In genomic region chr5:6396836-6397535, GRCh38 we compare ENCODE assay signal across 26 cellular contexts. TPM values are rescaled to one million over a fixed set of nuclear protein-coding genes. Genes with fewer than 3 reads are reported as not detected.
"Had no signal": no experiment of that assay in that cellular context is flagged by ENCODE, and none has a peak within 500 bp of the region (broad histone marks: within the 10 kb centered on the region; RNA-seq: fewer than 3 reads in every experiment).

No MANE protein-coding gene starts in this region.

- H3K4me1 ChIP-seq: gastrocnemius medialis, prostate gland, sigmoid colon, testis, tibial artery, upper lobe of left lung, uterus had no signal

- H3K36me3 ChIP-seq: gastrocnemius medialis, prostate gland, sigmoid colon, tibial artery, upper lobe of left lung, uterus had no signal

- H3K9me3 Mint-ChIP-seq: effector memory CD8-positive, alpha-beta T cell; natural killer cell treated with Interleukin-12 subunit alpha and Interleukin-12 subunit beta and Interleukin-15 and Interleukin-18, amount 100 ng/mL, for 72 hours had no signal

- H3K36me3 Mint-ChIP-seq: mesothelial cell of epicardium; natural killer cell treated with Interleukin-12 subunit alpha and Interleukin-12 subunit beta and Interleukin-15 and Interleukin-18, amount 100 ng/mL, for 72 hours; stimulated activated memory B cell treated with anti-CD40 and anti-IgM and Interleukin-4, amounts not matched to agents 10 μg/mL and 1 μg/mL and 100 μg/mL, for 72 hours had no signal

- H3K27ac Mint-ChIP-seq: effector memory CD8-positive, alpha-beta T cell; memory B cell; mesothelial cell of epicardium; naive B cell; natural killer cell treated with Interleukin-12 subunit alpha and Interleukin-12 subunit beta and Interleukin-15 and Interleukin-18, amount 100 ng/mL, for 72 hours; stimulated activated memory B cell treated with anti-CD40 and anti-IgM and Interleukin-4, amounts not matched to agents 10 μg/mL and 1 μg/mL and 100 μg/mL, for 72 hours had no signal

- H3K9me3 ChIP-seq: gastrocnemius medialis, mucosa of descending colon, prostate gland, sigmoid colon, testis, tibial artery, upper lobe of left lung, uterus had no signal

- H3K27me3 ChIP-seq: gastrocnemius medialis, testis, upper lobe of left lung, uterus had no signal

- DNase-seq: cortex of kidney; effector memory CD8-positive, alpha-beta T cell; foreskin fibroblast; gastrocnemius medialis; kidney; mucosa of descending colon; naive B cell; right cardiac atrium; sigmoid colon; stimulated activated CD4-positive, alpha-beta T cell treated with anti-CD3 and anti-CD28 coated beads, Interleukin-2, amount 100 ng/mL, for 24 hours; stimulated activated CD4-positive, alpha-beta T cell treated with anti-CD3 and anti-CD28 coated beads, Interleukin-4, amount 100 ng/mL, for 24 hours; stimulated activated naive CD8-positive, alpha-beta T cell treated with anti-CD3 and anti-CD28 coated beads, Interleukin-15, Interleukin-2, amounts not matched to agents 100 U/mL and 50 U/mL, for 24 hours; substantia nigra; testis; tibial artery; uterus had no signal

- ATAC-seq: effector memory CD8-positive, alpha-beta T cell; gastrocnemius medialis; left lobe of liver; mucosa of descending colon; natural killer cell treated with Interleukin-12 subunit alpha and Interleukin-12 subunit beta and Interleukin-15 and Interleukin-18, amount 100 ng/mL, for 72 hours; stimulated activated memory B cell treated with anti-CD40 and anti-IgM and Interleukin-4, amounts not matched to agents 10 μg/mL and 1 μg/mL and 100 μg/mL, for 72 hours; stimulated activated naive CD8-positive, alpha-beta T cell treated with anti-CD3 and anti-CD28 coated beads, Interleukin-15, Interleukin-2, amounts not matched to agents 100 U/mL and 50 U/mL, for 24 hours had no signal

- H3K4me1 Mint-ChIP-seq: mesothelial cell of epicardium had no signal

- H3K27ac ChIP-seq: gastrocnemius medialis, prostate gland, sigmoid colon, testis, tibial artery, upper lobe of left lung, uterus had no signal

- FAIRE-seq: kidney had no signal

- H3K4me3 Mint-ChIP-seq: effector memory CD8-positive, alpha-beta T cell; memory B cell; mesothelial cell of epicardium; naive B cell; natural killer cell treated with Interleukin-12 subunit alpha and Interleukin-12 subunit beta and Interleukin-15 and Interleukin-18, amount 100 ng/mL, for 72 hours; neural crest cell; stimulated activated memory B cell treated with anti-CD40 and anti-IgM and Interleukin-4, amounts not matched to agents 10 μg/mL and 1 μg/mL and 100 μg/mL, for 72 hours had no signal

- H3K4me3 ChIP-seq: gastrocnemius medialis, lung, mucosa of descending colon, prostate gland, sigmoid colon, testis, tibial artery, upper lobe of left lung, uterus had no signal

RNA-seq across cellular contexts. Expression of gene UBE2QL1, which starts 51.7 kb away (rescaled TPM):
- total RNA-seq: glomerular endothelial cell; natural killer cell treated with Interleukin-12 subunit alpha and Interleukin-12 subunit beta and Interleukin-15 and Interleukin-18, amount 100 ng/mL, for 72 hours had no signal
